In the genomic region with DNA sequence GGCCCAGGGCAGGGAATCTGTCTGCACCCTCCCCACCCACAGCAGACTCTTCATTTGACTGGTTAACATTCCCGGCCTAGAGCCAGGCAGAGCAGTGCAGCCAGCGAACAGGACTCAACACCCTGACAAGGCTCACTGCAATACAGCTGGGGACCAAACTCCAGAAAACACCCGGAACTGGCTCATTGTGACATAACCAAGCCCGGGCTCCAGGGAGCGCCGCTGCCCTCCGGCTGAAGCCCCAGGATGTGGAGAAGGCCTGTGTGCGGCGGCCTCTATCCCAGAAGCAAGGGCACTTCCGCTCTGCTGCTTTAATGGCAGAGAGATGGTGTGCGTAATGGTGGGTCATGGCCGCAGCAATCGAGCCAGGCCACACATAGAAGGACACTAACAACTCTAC, we compare ENCODE assay signal across 22 cellular contexts. TPM values are rescaled to one million over a fixed set of nuclear protein-coding genes. Genes with fewer than 3 reads are reported as not detected.
DNase-seq lines count a peak whose midpoint lies in the region; ATAC-seq and TF ChIP-seq lines count a peak whose summit lies in the region.
"Had no signal": no experiment of that assay in that cellular context is flagged by ENCODE, and none has a peak within 500 bp of the region (broad histone marks: within the 10 kb centered on the region; RNA-seq: fewer than 3 reads in every experiment).

No MANE protein-coding gene starts in this region.

- H3K9me3 ChIP-seq in Panc1 (ENCODE audit: control insufficient read depth, insufficient read depth, low read depth, low read length), result no peaks in the 10 kb centered on the region
- H3K9me3 ChIP-seq: BLaER1, Caco-2, HAP-1, MG63 had no signal

- H3K27ac ChIP-seq in Panc1 (ENCODE audit: low read length), result no peak overlapping the region
- H3K27ac ChIP-seq: BLaER1 had no signal

- POLR2A ChIA-PET in Panc1 (lab: Charles Lee), result no interaction called here

- H3K27me3 ChIP-seq in H7 (ENCODE audit: control insufficient read depth, insufficient read depth, low read length) (no peaks in the 10 kb centered on the region), Panc1 (ENCODE audit: control insufficient read depth, insufficient read depth, low read length) (no peaks in the 10 kb centered on the region)
- H3K27me3 ChIP-seq: BLaER1, MG63 had no signal

- in situ Hi-C loops in Panc1 (cut with HindIII; ENCODE audit: low pct_unique_long_range_greater_than_20kb, low sequenced_read_pairs), result no loop called here

- DNase-seq in H7 (peak; percentile 75), Panc1 (ENCODE audit: low read depth, low spot score) (no peak), iPS-NIHi11 (ENCODE audit: low spot score) (peak; percentile 53), lower leg skin (ENCODE audit: low spot score in 2 of 2) (no peak), HT-29 (ENCODE audit: low spot score) (no peak)
- no peak for DNase-seq in activated CD4-positive, CD25-positive, alpha-beta regulatory T cell treated with anti-CD3 and anti-CD28 coated beads, Interleukin-2, amount 50 U/mL, for 72 hours
- DNase-seq: ACHN; CD4-positive, alpha-beta memory T cell; DMS153; GF-D8; MG63; NCI-H1417 treated with DMSO at 0.1 percent for 48 hours; NCI-H187 treated with DMSO at 0.1 percent for 48 hours; NCI-H2107; NCI-H446 treated with DMSO at 0.1 percent for 48 hours; NCI-H526 treated with DMSO at 0.1 percent for 48 hours; OCI-M1; Right ventricle myocardium superior had no signal

- H3K4me3 ChIP-seq in H7 (ENCODE audit: insufficient read depth, low read depth, low read length) (no peak overlapping the region), Panc1 (ENCODE audit: low read depth in 2 of 2, low read length in 2 of 2) (no peak overlapping the region), lower leg skin (ENCODE audit: low read depth, poor library complexity, severe bottlenecking) (no peak overlapping the region)
- H3K4me3 ChIP-seq: BLaER1, HAP-1, MG63 had no signal

- CTCF ChIA-PET in Panc1 (lab: Charles Lee), result no interaction called here

- H3K4me1 ChIP-seq in Panc1 (ENCODE audit: control insufficient read depth, insufficient read depth, low read length), result no peaks in the 10 kb centered on the region
- H3K4me1 ChIP-seq: Caco-2, HAP-1 had no signal

- 95 to 98% methylated on average over 12 to 13 of the region's 13 CpGs for WGBS in lower leg skin, 2 donors

- H3K36me3 ChIP-seq in H7 (replicated peaks; ENCODE audit: control insufficient read depth, insufficient read depth, low read length) (peaks cover 32% of the 10 kb centered on the region), Panc1 (ENCODE audit: control insufficient read depth, insufficient read depth, low read length) (no peaks in the 10 kb centered on the region; the same call in 1 of the 2 replicates)
- H3K36me3 ChIP-seq: MG63 had no signal

- intact Hi-C loops in Panc1 (cut with micrococcal nuclease; ENCODE audit: unreplicated experiment) (no loop called here), lower leg skin (cut with DNase I; ENCODE audit: low total_unique reads) (no loop called here)

- TF ChIP-seq POLR2A in lower leg skin (IDR thresholded peaks at IDR 0.05), result no peak

- BruUV-seq in Panc1 (replicated peaks; lab: Mats Ljungman, UMichigan), result no TSS peak

- ATAC-seq in Panc1 (peak; percentile 32; the same call in 1 of the 2 replicates), HG03196 (IDR thresholded peaks at IDR 0.05; ENCODE audit: unreplicated experiment) (no peak)

- TF ChIP-seq CTCF in Panc1 (IDR thresholded peaks at IDR 0.05) (no peak), lower leg skin (IDR thresholded peaks at IDR 0.05) (no peak)

RNA-seq across cellular contexts. Expression of gene KLHDC4, which starts 18.2 kb away (rescaled TPM):
- 29.6 and 32.4 TPM in 2 replicates for total RNA-seq in H7 (2014; rRNA removed; shearing (Covaris generic))
- 50.7 TPM for total RNA-seq in Panc1 (2021; ENCODE audit: unreplicated experiment)
- polyA plus RNA-seq in Panc1 (2012; ENCODE audit: insufficient read length), result 43.3 TPM
- total RNA-seq in lower leg skin, result 10 to 100 TPM; 25.8 to 70.0 (median 38.1) TPM
- total RNA-seq in HT-29 (2014; rRNA removed; shearing (Covaris generic)), result 64.8 and 73.6 TPM in 2 replicates

Comparison
In these comparisons a context has a peak if more than half of its experiments do, and no peak if none do; other contexts are left out.
1. DNase-seq: peak in H7 (single experiment) and iPS-NIHi11 (single experiment); none in Panc1 (single experiment), activated CD4-positive, CD25-positive, alpha-beta regulatory T cell treated with anti-CD3 and anti-CD28 coated beads, Interleukin-2, amount 50 U/mL, for 72 hours (single experiment), lower leg skin (0 of 2) and HT-29 (single experiment).